ENCODE assay signal across 23 cellular contexts in the genomic region with DNA sequence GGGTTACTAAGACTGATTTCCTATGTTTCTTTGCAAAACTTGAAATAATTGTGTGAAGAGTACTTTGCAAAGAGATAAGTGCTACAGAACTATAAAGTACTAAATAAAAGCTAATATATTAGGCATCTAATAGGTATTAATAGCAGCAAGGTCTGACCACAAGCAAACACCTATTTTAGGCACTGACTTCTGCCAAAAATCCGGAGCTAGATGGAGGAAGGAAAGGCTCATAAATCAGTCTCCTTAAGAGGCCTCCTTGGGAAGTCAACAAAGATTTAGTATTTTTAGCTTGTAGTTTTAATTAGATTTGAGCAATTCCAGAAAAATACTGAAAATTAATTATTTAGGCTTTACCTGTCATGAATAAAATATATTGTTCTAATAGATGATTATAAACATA.
"Had no signal": no experiment of that assay in that cellular context is flagged by ENCODE, and none has a peak within 500 bp of the region (broad histone marks: within the 10 kb centered on the region; RNA-seq: fewer than 3 reads in every experiment).

No MANE protein-coding gene starts in this region.

- DNase-seq: activated CD4-positive, alpha-beta memory T cell treated with anti-CD3 and anti-CD28 coated beads, Interleukin-2, amount 10 ng/mL, durations not matched to agents 7 days and 5 days; activated CD4-positive, alpha-beta T cell treated with anti-CD3 and anti-CD28 coated beads for 1 hour; activated CD4-positive, alpha-beta T cell treated with anti-CD3 and anti-CD28 coated beads for 4 hours; activated CD4-positive, alpha-beta T cell treated with anti-CD3 and anti-CD28 coated beads, Interleukin-2, amount 10 ng/mL, durations not matched to agents 7 days and 5 days; activated CD4-positive, alpha-beta T cell treated with anti-CD3 and anti-CD28 coated beads, Interleukin-2, amount 50 U/mL, for 4 hours; activated CD4-positive, CD25-positive, alpha-beta regulatory T cell; activated CD8-positive, alpha-beta memory T cell treated with anti-CD3 and anti-CD28 coated beads, Interleukin-2, amount 50 U/mL, for 48 hours; activated gamma-delta T cell; activated naive CD4-positive, alpha-beta T cell; activated naive CD4-positive, alpha-beta T cell treated with anti-CD3 and anti-CD28 coated beads, Interleukin-2, amount 10 ng/mL, durations not matched to agents 7 days and 5 days; activated naive CD8-positive, alpha-beta T cell treated with anti-CD3 and anti-CD28 coated beads, Interleukin-2, amount 10 ng/mL, durations not matched to agents 7 days and 5 days; activated T-cell treated with anti-CD3 and anti-CD28 coated beads for 4 hours; activated T-cell treated with anti-CD3 and anti-CD28 coated beads, Interleukin-2, amount 50 U/mL, for 24 hours; activated T-cell treated with anti-CD3 and anti-CD28 coated beads, Interleukin-2, amount 50 U/mL, for 72 hours; effector CD4-positive, alpha-beta T cell; effector memory CD8-positive, alpha-beta T cell; esophagus squamous epithelium; head of caudate nucleus; T-helper 2 cell had no signal

- H3K9me3 Mint-ChIP-seq: activated CD4-positive, alpha-beta T cell treated with anti-CD3 and anti-CD28 coated beads, Interleukin-2, amount 10 ng/mL, durations not matched to agents 7 days and 5 days had no signal

- H3K36me3 Mint-ChIP-seq: activated naive CD4-positive, alpha-beta T cell treated with anti-CD3 and anti-CD28 coated beads, Interleukin-2, amount 10 ng/mL, durations not matched to agents 7 days and 5 days; activated naive CD8-positive, alpha-beta T cell treated with anti-CD3 and anti-CD28 coated beads, Interleukin-2, amount 10 ng/mL, durations not matched to agents 7 days and 5 days had no signal

- H3K4me3 Mint-ChIP-seq: activated CD4-positive, alpha-beta memory T cell treated with anti-CD3 and anti-CD28 coated beads, Interleukin-2, amount 10 ng/mL, durations not matched to agents 7 days and 5 days; activated CD4-positive, alpha-beta T cell treated with anti-CD3 and anti-CD28 coated beads, Interleukin-2, amount 10 ng/mL, durations not matched to agents 7 days and 5 days; activated naive CD4-positive, alpha-beta T cell treated with anti-CD3 and anti-CD28 coated beads, Interleukin-2, amount 10 ng/mL, durations not matched to agents 7 days and 5 days; activated naive CD8-positive, alpha-beta T cell treated with anti-CD3 and anti-CD28 coated beads, Interleukin-2, amount 10 ng/mL, durations not matched to agents 7 days and 5 days; activated T-cell treated with anti-CD3 and anti-CD28 coated beads, Interleukin-2, amount 50 U/mL, for 24 hours; activated T-cell treated with anti-CD3 and anti-CD28 coated beads, Interleukin-2, amount 50 U/mL, for 72 hours; brain; central memory CD8-positive, alpha-beta T cell; dendritic cell treated with granulocyte-macrophage colony-stimulating factor and Interleukin-4, amounts not matched to agents 40 ng/mL and 50 ng/mL, for 4 days; effector memory CD8-positive, alpha-beta T cell had no signal

- H3K4me1 Mint-ChIP-seq: activated CD4-positive, alpha-beta memory T cell treated with anti-CD3 and anti-CD28 coated beads, Interleukin-2, amount 10 ng/mL, durations not matched to agents 7 days and 5 days; activated CD4-positive, alpha-beta T cell treated with anti-CD3 and anti-CD28 coated beads, Interleukin-2, amount 10 ng/mL, durations not matched to agents 7 days and 5 days; activated naive CD4-positive, alpha-beta T cell treated with anti-CD3 and anti-CD28 coated beads, Interleukin-2, amount 10 ng/mL, durations not matched to agents 7 days and 5 days; activated naive CD8-positive, alpha-beta T cell treated with anti-CD3 and anti-CD28 coated beads, Interleukin-2, amount 10 ng/mL, durations not matched to agents 7 days and 5 days; central memory CD8-positive, alpha-beta T cell had no signal

- ATAC-seq: activated naive CD4-positive, alpha-beta T cell treated with anti-CD3 and anti-CD28 coated beads, Interleukin-2, amount 50 U/mL, for 72 hours; activated T-cell treated with anti-CD3 and anti-CD28 coated beads, Interleukin-2, amount 50 U/mL, for 72 hours; effector memory CD8-positive, alpha-beta T cell had no signal

- H3K27ac Mint-ChIP-seq: activated CD4-positive, alpha-beta memory T cell treated with anti-CD3 and anti-CD28 coated beads, Interleukin-2, amount 10 ng/mL, durations not matched to agents 7 days and 5 days; activated CD4-positive, alpha-beta T cell treated with anti-CD3 and anti-CD28 coated beads, Interleukin-2, amount 10 ng/mL, durations not matched to agents 7 days and 5 days; activated naive CD4-positive, alpha-beta T cell treated with anti-CD3 and anti-CD28 coated beads, Interleukin-2, amount 10 ng/mL, durations not matched to agents 7 days and 5 days; activated naive CD4-positive, alpha-beta T cell treated with anti-CD3 and anti-CD28 coated beads, Interleukin-2, amount 50 U/mL, for 72 hours; activated naive CD8-positive, alpha-beta T cell treated with anti-CD3 and anti-CD28 coated beads, Interleukin-2, amount 10 ng/mL, durations not matched to agents 7 days and 5 days; activated T-cell treated with anti-CD3 and anti-CD28 coated beads, Interleukin-2, amount 50 U/mL, for 24 hours; activated T-cell treated with anti-CD3 and anti-CD28 coated beads, Interleukin-2, amount 50 U/mL, for 72 hours; brain; dendritic cell treated with granulocyte-macrophage colony-stimulating factor and Interleukin-4, amounts not matched to agents 40 ng/mL and 50 ng/mL, for 4 days; effector memory CD8-positive, alpha-beta T cell had no signal

- H3K27me3 Mint-ChIP-seq: activated CD4-positive, alpha-beta memory T cell treated with anti-CD3 and anti-CD28 coated beads, Interleukin-2, amount 10 ng/mL, durations not matched to agents 7 days and 5 days; activated CD4-positive, alpha-beta T cell treated with anti-CD3 and anti-CD28 coated beads, Interleukin-2, amount 10 ng/mL, durations not matched to agents 7 days and 5 days; activated naive CD4-positive, alpha-beta T cell treated with anti-CD3 and anti-CD28 coated beads, Interleukin-2, amount 10 ng/mL, durations not matched to agents 7 days and 5 days; activated naive CD8-positive, alpha-beta T cell treated with anti-CD3 and anti-CD28 coated beads, Interleukin-2, amount 10 ng/mL, durations not matched to agents 7 days and 5 days; central memory CD8-positive, alpha-beta T cell; dendritic cell treated with granulocyte-macrophage colony-stimulating factor and Interleukin-4, amounts not matched to agents 40 ng/mL and 50 ng/mL, for 4 days; effector memory CD8-positive, alpha-beta T cell had no signal
